8 cellular contexts compared by ENCODE assay signal in the genomic region with DNA sequence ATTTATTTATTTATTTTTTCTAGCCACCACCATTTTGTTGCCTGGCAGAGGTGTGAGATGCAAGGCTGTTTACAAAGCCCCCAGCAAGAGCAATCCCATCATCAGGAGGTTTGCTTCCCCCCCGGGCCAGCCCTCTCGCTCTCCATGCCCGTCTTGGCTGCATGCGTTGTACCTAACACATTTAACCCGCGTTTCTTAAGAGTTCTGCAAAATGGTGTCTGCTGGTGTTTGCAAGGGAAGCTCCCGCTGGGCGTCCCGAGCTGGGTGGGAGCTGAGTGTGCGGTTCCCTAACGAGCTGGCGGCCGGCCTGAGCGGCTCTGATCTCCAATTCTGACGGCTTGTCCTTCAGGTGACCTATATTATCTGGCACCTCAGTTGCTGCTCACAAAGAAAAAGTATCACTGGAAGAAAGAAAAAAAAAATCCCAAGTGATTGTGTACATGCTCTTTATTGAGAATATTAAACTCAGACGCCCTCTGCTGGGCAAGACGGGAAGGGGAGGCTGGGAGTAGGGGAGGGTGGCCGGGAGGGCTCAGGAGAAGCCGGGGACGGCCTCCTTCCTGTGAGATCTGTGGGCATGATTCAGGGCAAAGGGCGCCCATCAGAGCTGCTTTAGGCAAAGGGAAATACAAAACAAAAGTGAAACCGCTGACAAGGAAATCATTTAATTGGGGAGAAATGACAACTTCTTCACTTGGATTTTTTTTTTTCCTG.
DNase-seq lines count a peak whose midpoint lies in the region; ATAC-seq and TF ChIP-seq lines count a peak whose summit lies in the region.

No MANE protein-coding gene starts in this region.

- H3K36me3 Mint-ChIP-seq in natural killer cell treated with Interleukin-12 subunit alpha and Interleukin-12 subunit beta and Interleukin-15 and Interleukin-18, amount 100 ng/mL, for 72 hours, result no peaks in the 10 kb centered on the region

- H3K4me1 Mint-ChIP-seq in natural killer cell treated with Interleukin-12 subunit alpha and Interleukin-12 subunit beta and Interleukin-15 and Interleukin-18, amount 100 ng/mL, for 72 hours (ENCODE audit: low read depth in 2 of 2), result peaks cover 35 to 40% of the 10 kb centered on the region in 2 donors

- H3K4me2 ChIP-seq in KMS-11, result peak overlapping the region; percentile 97

- peak overlapping the region; percentile 70 for H3K9ac ChIP-seq in KMS-11

- H3K27me3 ChIP-seq in KMS-11 (ENCODE audit: insufficient read depth, low read depth), result no peaks in the 10 kb centered on the region

- peak overlapping the region; percentile 94 for H3K4me3 Mint-ChIP-seq in natural killer cell treated with Interleukin-12 subunit alpha and Interleukin-12 subunit beta and Interleukin-15 and Interleukin-18, amount 100 ng/mL, for 72 hours

- no peaks in the 10 kb centered on the region for H4K20me1 ChIP-seq in KMS-11 (ENCODE audit: insufficient read depth)

- no peaks in the 10 kb centered on the region for H3K36me3 ChIP-seq in KMS-11 (ENCODE audit: insufficient read depth)

- H2AFZ ChIP-seq in KMS-11 (ENCODE audit: low read depth), result peak overlapping the region; percentile 94

- DNase-seq in Caki2 (ENCODE audit: low read depth) (peak; percentile 97), RPMI7951 (ENCODE audit: low read depth) (peak; percentile 97), fibroblast of mammary gland (ENCODE audit: low read depth) (peak; percentile 93)
- peak; percentile 84 to 97 for DNase-seq in activated T-helper 1 cell treated with anti-CD3 and anti-CD28 coated beads, Interleukin-2, amount 50 U/mL, for 16 hours (ENCODE audit: low read depth in 1 of 2, low spot score in 1 of 2)
- peak; percentile 95 for DNase-seq in natural killer cell treated with Interleukin-12 subunit alpha and Interleukin-12 subunit beta and Interleukin-15 and Interleukin-18, amount 100 ng/mL, for 72 hours (ENCODE audit: low spot score)
- DNase-seq in stimulated activated naive CD4-positive, alpha-beta T cell (lab: John Stamatoyannopoulos, UW), result peak; percentile 79 to 92 (median 88)

- H3K27ac ChIP-seq in KMS-11, result peak overlapping the region; percentile 66

- no peaks in the 10 kb centered on the region for H3K79me2 ChIP-seq in KMS-11 (ENCODE audit: insufficient read depth, low read depth)

- no peaks in the 10 kb centered on the region for H3K27me3 Mint-ChIP-seq in natural killer cell treated with Interleukin-12 subunit alpha and Interleukin-12 subunit beta and Interleukin-15 and Interleukin-18, amount 100 ng/mL, for 72 hours

- H3K9me3 Mint-ChIP-seq in natural killer cell treated with Interleukin-12 subunit alpha and Interleukin-12 subunit beta and Interleukin-15 and Interleukin-18, amount 100 ng/mL, for 72 hours, result no peaks in the 10 kb centered on the region

- TF ChIP-seq CTCF in KMS-11 (conservative IDR thresholded peaks at IDR 0.05; ENCODE audit: low read depth, low read length), result peak; percentile 97
- peak; percentile 85 for TF ChIP-seq CTCF in fibroblast of mammary gland (conservative IDR thresholded peaks at IDR 0.05; ENCODE audit: control insufficient read depth, insufficient read depth, low read depth, low read length)

- ATAC-seq in GM21447 (IDR thresholded peaks at IDR 0.05; ENCODE audit: unreplicated experiment), result peak; percentile 56
- peak; percentile 98 to 99 for ATAC-seq in natural killer cell treated with Interleukin-12 subunit alpha and Interleukin-12 subunit beta and Interleukin-15 and Interleukin-18, amount 100 ng/mL, for 72 hours

- H3K27ac Mint-ChIP-seq in natural killer cell treated with Interleukin-12 subunit alpha and Interleukin-12 subunit beta and Interleukin-15 and Interleukin-18, amount 100 ng/mL, for 72 hours, result peak overlapping the region; percentile 80 to 91

- H3K4me1 ChIP-seq in KMS-11 (ENCODE audit: low read depth, poor library complexity, severe bottlenecking), result peaks cover 34% of the 10 kb centered on the region

- in situ Hi-C loops in Caki2 (cut with HindIII; ENCODE audit: low pct_unique_long_range_greater_than_20kb, low sequenced_read_pairs), result loop anchor here (25.0 kb wide), 1 partner anchor 153 kb away; no protein-coding TSS in a partner anchor

- H3K4me3 ChIP-seq in KMS-11 (IDR thresholded peaks at IDR 0.05; ENCODE audit: insufficient read depth, low read depth, low read length) (peak overlapping the region; percentile 69), fibroblast of mammary gland (ENCODE audit: control insufficient read depth, low read depth, low read length) (peak overlapping the region; percentile 57)

Comparison
In these comparisons a context has a peak if more than half of its experiments do, and no peak if none do; other contexts are left out.
1. Peak in every context shown above with its lines: DNase-seq, ATAC-seq, H3K4me3 ChIP-seq and H3K27ac ChIP-seq.